8 cellular contexts compared by ENCODE assay signal in genomic region chr15:74099963-74100733, GRCh38. TPM values are rescaled to one million over a fixed set of nuclear protein-coding genes. Genes with fewer than 3 reads are reported as not detected.
A peak's percentile ranks its signal among the peaks of the same experiment; 100 is the strongest.
DNase-seq lines count a peak whose midpoint lies in the region; ATAC-seq, FAIRE-seq and TF ChIP-seq lines count a peak whose summit lies in the region.
"Not testable (repeated sequence)": the region's sequence is repeated elsewhere in the genome, so short reads cannot be mapped to it uniquely, and the experiment has no call there.

No MANE protein-coding gene starts in this region.

- CTCF ChIA-PET in A549 (lab: Yijun Ruan, JAX), result not testable (repeated sequence)

- POLR2A ChIA-PET in A549 (lab: Yijun Ruan, JAX), result not testable (repeated sequence)

- H3K4me2 ChIP-seq in A549, result peak overlapping the region; percentile 78

- not testable (repeated sequence) for TF ChIP-seq CTCF in A549 (IDR thresholded peaks at IDR 0.05); RWPE2 (IDR thresholded peaks at IDR 0.05; ENCODE audit: poor library complexity, severe bottlenecking)

- FAIRE-seq in A549 (lab: Jason Lieb, UNC), result not testable (repeated sequence)

- peak; percentile 75 to 92 for DNase-seq in A549 (ENCODE audit: low read depth in 1 of 2, low spot score in 1 of 2)
- peak; percentile 96 for DNase-seq in RWPE2 (ENCODE audit: low spot score)
- peak; percentile 45 for DNase-seq in activated gamma-delta T cell treated with Interleukin-2 at 50 U/mL for 16 hours
- DNase-seq in fibroblast of gingiva (ENCODE audit: low read depth), result peak; percentile 90
- DNase-seq in medulla oblongata (ENCODE audit: extremely low spot score), result peak; percentile 90
- DNase-seq in stimulated activated CD4-positive, alpha-beta T cell treated with anti-CD3 and anti-CD28 coated beads, Interleukin-15, amount 100 ng/mL, for 1 hour (ENCODE audit: low read depth in 1 of 2, low spot score in 1 of 2), result peak; percentile 32 to 60

- H3K27ac ChIP-seq in A549, result peak overlapping the region; percentile 68 to 70; a peak in 4 of 6 replicates
- H3K27ac ChIP-seq in RWPE2 (ENCODE audit: poor library complexity, severe bottlenecking), result not testable (repeated sequence)

- not testable (repeated sequence) for H3K27me3 ChIP-seq in RWPE2 (ENCODE audit: insufficient read depth, poor library complexity, severe bottlenecking)

- TF ChIP-seq EP300 in A549 (IDR thresholded peaks at IDR 0.05), result not testable (repeated sequence)

- 3% methylated on average over 25 of the region's 45 CpGs for WGBS in A549 (ENCODE audit: missing lambda C conversion rate)

- H3K4me3 ChIP-seq in A549 (peak overlapping the region; percentile 31; the same call in 2 of the 3 replicates), RWPE2 (ENCODE audit: severe bottlenecking) (peak overlapping the region; percentile 31)

- not testable (repeated sequence) for H3K36me3 ChIP-seq in RWPE2 (ENCODE audit: low read depth)

- not testable (repeated sequence) for TF ChIP-seq RAD21 in A549 (conservative IDR thresholded peaks at IDR 0.05 in 1 of 2, IDR thresholded peaks at IDR 0.05 in 1 of 2)

- not testable (repeated sequence) for H3K4me1 ChIP-seq in A549; RWPE2 (ENCODE audit: insufficient read depth, poor library complexity, severe bottlenecking)

- ATAC-seq in A549 (peak; percentile 79 to 94), GM18870 (IDR thresholded peaks at IDR 0.05; ENCODE audit: unreplicated experiment) (peak; percentile 57), HG03045 (IDR thresholded peaks at IDR 0.05; ENCODE audit: unreplicated experiment) (peak; percentile 90), RWPE2 (ENCODE audit: low read depth) (peak; percentile 93)

- not testable (repeated sequence) for TF ChIP-seq POLR2A in A549 (IDR thresholded peaks at IDR 0.05; ENCODE audit: low read length)

- H3K9me3 ChIP-seq in A549; RWPE2 (ENCODE audit: severe bottlenecking): not testable (repeated sequence)

TF ChIP-seq in A549, 52 proteins besides CTCF, POLR2A, EP300 and RAD21:
- TF ChIP-seq HOXB13 (CRISPR knock-in tag; IDR thresholded peaks at IDR 0.05; ENCODE audit: low read depth), result peak; percentile 83; the same call in 1 of the 2 replicates
- TF ChIP-seq HOXB5 (CRISPR knock-in tag; IDR thresholded peaks at IDR 0.05), result peak; percentile 86
- TF ChIP-seq MAX (IDR thresholded peaks at IDR 0.05), result peak; percentile 87
- TF ChIP-seq FOSL2 (IDR thresholded peaks at IDR 0.05), result not testable (repeated sequence)
- TF ChIP-seq FOSL2 (CRISPR knock-in tag; IDR thresholded peaks at IDR 0.05), result 0 out of 2 replicates have a peak, but pooled peaks have one; percentile 14
- peak; percentile 78; the same call in 1 of the 2 replicates for TF ChIP-seq ATOH8 (CRISPR knock-in tag; IDR thresholded peaks at IDR 0.05; ENCODE audit: low read depth)
- TF ChIP-seq EHF (CRISPR knock-in tag; IDR thresholded peaks at IDR 0.05), result 0 out of 2 replicates have a peak, but pooled peaks have one; percentile 57
- peak; percentile 29; the same call in 1 of the 2 replicates for TF ChIP-seq REST (IDR thresholded peaks at IDR 0.05)
- peak; percentile 97 for TF ChIP-seq USF2 (IDR thresholded peaks at IDR 0.05)
- 0 out of 2 replicates have a peak, but pooled peaks have one; percentile 37 for TF ChIP-seq ZSCAN20 (CRISPR knock-in tag; IDR thresholded peaks at IDR 0.05)
- TF ChIP-seq E2F6 (IDR thresholded peaks at IDR 0.05; ENCODE audit: borderline replicate concordance, low read depth), result peak; percentile 95
- peak; percentile 51 for TF ChIP-seq CHD2 (IDR thresholded peaks at IDR 0.05; ENCODE audit: low read length, partially characterized antibody)
- peak; percentile 52; the same call in 1 of the 2 replicates for TF ChIP-seq TP53 (CRISPR knock-in tag; IDR thresholded peaks at IDR 0.05)

RNA-seq across cellular contexts. Expression of gene GOLGA6A, which starts 17.8 kb away (rescaled TPM):
- polyA plus RNA-seq in A549 (2011; rRNA removed), result 0.03 and 0.07 TPM in 2 replicates
- polyA plus RNA-seq in A549 (2012; cell fraction: cytosol; rRNA removed), result 0.01 TPM in 1 of 2 replicates, not detected in the other
- polyA plus RNA-seq in A549 (2012; cell fraction: nucleus; rRNA removed), result 0.01 and 0.09 TPM in 2 replicates
- 0.05 TPM in 1 of 3 replicates, not detected in the others for polyA plus RNA-seq in A549 (2017; fragmentation: RNase III; extraction: RNeasy Plus Mini Kit Qiagen cat#74134 plus additional on column Dnase treatment)
- not detected in 2 replicates for polyA minus RNA-seq in A549 (2011; rRNA and poly(A)+ RNA removed)

RNA-seq across cellular contexts. Expression of gene ISLR2, which starts 30.2 kb away (rescaled TPM):
- polyA plus RNA-seq in A549 (2011; rRNA removed) (0.03 and 0.12 TPM in 2 replicates), A549 (2017; fragmentation: RNase III; extraction: RNeasy Plus Mini Kit Qiagen cat#74134 plus additional on column Dnase treatment) (0.10 to 0.25 TPM (median 0.17 TPM) in 3 replicates)
- polyA plus RNA-seq in A549 (2012; cell fraction: cytosol; rRNA removed), result 0.04 and 0.11 TPM in 2 replicates
- polyA plus RNA-seq in A549 (2012; cell fraction: nucleus; rRNA removed), result 0.15 and 0.32 TPM in 2 replicates
- polyA minus RNA-seq in A549 (2011; rRNA and poly(A)+ RNA removed), result 0.17 TPM in 1 of 2 replicates, not detected in the other

Comparison
In these comparisons a context has a peak if more than half of its experiments do, and no peak if none do; other contexts are left out.
1. DNase-seq: peak in every context shown above with its lines; median percentile 96 in RWPE2; 90 in fibroblast of gingiva; 90 in medulla oblongata; 84 in A549; 46 in stimulated activated CD4-positive, alpha-beta T cell treated with anti-CD3 and anti-CD28 coated beads, Interleukin-15, amount 100 ng/mL, for 1 hour; 45 in activated gamma-delta T cell treated with Interleukin-2 at 50 U/mL for 16 hours.